Comparison of ENCODE assay signal across 21 cellular contexts in genomic region chr7:12821746-12822145, GRCh38.
DNase-seq lines count a peak whose midpoint lies in the region; ATAC-seq, FAIRE-seq and TF ChIP-seq lines count a peak whose summit lies in the region.
"Had no signal": no experiment of that assay in that cellular context is flagged by ENCODE, and none has a peak within 500 bp of the region (broad histone marks: within the 10 kb centered on the region; RNA-seq: fewer than 3 reads in every experiment).

No MANE protein-coding gene starts in this region.

- H3K9ac ChIP-seq in HepG2 (ENCODE audit: insufficient read depth, low read depth, low read length) (no peak overlapping the region), H1 (replicated peaks in 1 of 4; ENCODE audit: extremely low read depth in 1 of 4, low read depth in 3 of 4, low read length in 3 of 4) (no peak overlapping the region), mammary epithelial cell (ENCODE audit: insufficient read depth, low read length) (no peak overlapping the region)
- H3K9ac ChIP-seq: BLaER1 had no signal

- H4K20me1 ChIP-seq in HepG2 (ENCODE audit: insufficient read depth, low read length) (no peaks in the 10 kb centered on the region), H1 (replicated peaks in 1 of 2; ENCODE audit: control insufficient read depth in 1 of 2, insufficient read depth in 2 of 2, low read length in 2 of 2) (no peaks in the 10 kb centered on the region), mammary epithelial cell (ENCODE audit: insufficient read depth, low read length) (no peaks in the 10 kb centered on the region)
- H4K20me1 ChIP-seq: BLaER1 had no signal

- TF ChIP-seq EP300 in HepG2 (IDR thresholded peaks at IDR 0.05; ENCODE audit: low read depth in 2 of 2, low read length in 2 of 2), result no peak
- TF ChIP-seq EP300 in HepG2 (CRISPR knock-in tag; IDR thresholded peaks at IDR 0.05; ENCODE audit: borderline replicate concordance), result no peak
- TF ChIP-seq EP300 in H1 (IDR thresholded peaks at IDR 0.05; ENCODE audit: borderline replicate concordance in 1 of 2, low read depth in 2 of 2, low read length in 2 of 2), result no peak

- TF ChIP-seq RAD21 in HepG2 (CRISPR knock-in tag; IDR thresholded peaks at IDR 0.05) (no peak), H1 (IDR thresholded peaks at IDR 0.05 in 1 of 2, conservative IDR thresholded peaks at IDR 0.05 in 1 of 2; ENCODE audit: low read depth in 2 of 2, low read length in 2 of 2) (no peak)

- H3K27ac Mint-ChIP-seq in activated CD8-positive, alpha-beta T cell treated with anti-CD3 and anti-CD28 coated beads for 36 hours, result no peak overlapping the region
- H3K27ac Mint-ChIP-seq: CD14-positive monocyte; CD4-positive, alpha-beta memory T cell had no signal

- H3K18ac ChIP-seq in H1 (ENCODE audit: extremely low read depth, low read length), result no peak overlapping the region

- peaks cover 6% of the 10 kb centered on the region for H3K27me3 Mint-ChIP-seq in activated CD8-positive, alpha-beta T cell treated with anti-CD3 and anti-CD28 coated beads for 36 hours

- H3K79me2 ChIP-seq in HepG2 (ENCODE audit: insufficient read depth, low read length) (no peaks in the 10 kb centered on the region), H1 (ENCODE audit: control insufficient read depth in 1 of 2, insufficient read depth in 2 of 2, low read length in 2 of 2) (no peaks in the 10 kb centered on the region), mammary epithelial cell (ENCODE audit: insufficient read depth, low read length) (no peaks in the 10 kb centered on the region)

- H2BK120ac ChIP-seq in H1 (replicated peaks; ENCODE audit: low read depth, low read length), result peak overlapping the region; percentile 13

- no peak overlapping the region for H3K14ac ChIP-seq in H1 (ENCODE audit: insufficient read length)

- no peak overlapping the region for H3K56ac ChIP-seq in H1 (replicated peaks; ENCODE audit: insufficient read length, low read depth, low read length)

- no peaks in the 10 kb centered on the region for H3K4me1 Mint-ChIP-seq in activated CD8-positive, alpha-beta T cell treated with anti-CD3 and anti-CD28 coated beads for 36 hours (ENCODE audit: low read depth)
- H3K4me1 Mint-ChIP-seq: CD14-positive monocyte; CD4-positive, alpha-beta memory T cell had no signal

- in situ Hi-C loops in HepG2 (cut with HindIII; ENCODE audit: extremely low pct_ligation_motif_present, low pct_unique_long_range_greater_than_20kb) (no loop called here), mammary epithelial cell (cut with MboI; ENCODE audit: low sequenced_read_pairs in 2 of 2) (no loop called here)

- BruUV-seq in HepG2 (replicated peaks; lab: Mats Ljungman, UMichigan), result no TSS peak
- BruUV-seq in mammary epithelial cell (replicated peaks; lab: Mats Ljungman, UMichigan), result no TSS peak

- ATAC-seq in HepG2 (peak; percentile 76), right lobe of liver (no peak)
- no peak for ATAC-seq in activated CD8-positive, alpha-beta T cell treated with anti-CD3 and anti-CD28 coated beads for 36 hours
- ATAC-seq: A549, GM12878 had no signal

- H3K27me3 ChIP-seq in HepG2 (ENCODE audit: control insufficient read depth in 1 of 2, insufficient read depth in 2 of 2, low read length in 2 of 2) (no peaks in the 10 kb centered on the region), right lobe of liver (no peaks in the 10 kb centered on the region), H1 (replicated peaks in 1 of 4; ENCODE audit: control insufficient read depth in 3 of 4, extremely low read depth in 1 of 4, insufficient read depth in 3 of 4, low read length in 3 of 4) (no peaks in the 10 kb centered on the region), mammary epithelial cell (ENCODE audit: insufficient read depth, low read length) (no peaks in the 10 kb centered on the region)
- H3K27me3 ChIP-seq: BLaER1 had no signal

- peak overlapping the region; percentile 60 for H4K5ac ChIP-seq in H1 (ENCODE audit: insufficient read length, low read depth, low read length)

- H3K4me3 Mint-ChIP-seq in activated CD8-positive, alpha-beta T cell treated with anti-CD3 and anti-CD28 coated beads for 36 hours, result no peak overlapping the region
- H3K4me3 Mint-ChIP-seq: CD14-positive monocyte; CD4-positive, alpha-beta memory T cell had no signal

- no peak overlapping the region for H3K27ac ChIP-seq in HepG2 (ENCODE audit: extremely low read length, insufficient read depth, low read length)
- H3K27ac ChIP-seq in right lobe of liver, result no peak overlapping the region
- no peak overlapping the region for H3K27ac ChIP-seq in H1 (ENCODE audit: low read depth, low read length)
- no peak overlapping the region for H3K27ac ChIP-seq in mammary epithelial cell (ENCODE audit: insufficient read depth, low read depth, low read length)
- H3K27ac ChIP-seq in RWPE1, result no peak overlapping the region
- H3K27ac ChIP-seq: 22Rv1, A549, BLaER1, HL-60 had no signal

- H3K4me3 ChIP-seq in HepG2 (replicated peaks in 1 of 3; ENCODE audit: insufficient read depth in 1 of 3, low read depth in 2 of 3, low read length in 3 of 3) (no peak overlapping the region), right lobe of liver (no peak overlapping the region), H1 (ENCODE audit: extremely low read depth in 1 of 4, insufficient read depth in 2 of 4, low read depth in 3 of 4, low read length in 4 of 4) (no peak overlapping the region), mammary epithelial cell (replicated peaks in 1 of 3; ENCODE audit: insufficient read depth in 1 of 3, low read depth in 2 of 3, low read length in 3 of 3) (no peak overlapping the region)
- H3K4me3 ChIP-seq: A549, BLaER1, GM12878 had no signal

- H2BK5ac ChIP-seq in H1 (ENCODE audit: low read depth, low read length), result no peak overlapping the region

- DNase-seq in HepG2 (ENCODE audit: low spot score) (peak; percentile 44), right lobe of liver (no peak), H1 (ENCODE audit: low read depth in 1 of 2, low spot score in 2 of 2) (no peak), medulla oblongata (ENCODE audit: extremely low spot score) (peak; percentile 30), mammary epithelial cell (no peak), RWPE1 (ENCODE audit: low spot score) (no peak), occipital lobe (lab: John Stamatoyannopoulos, UW) (no peak)
- no peak for DNase-seq in activated CD8-positive, alpha-beta T cell treated with anti-CD3 and anti-CD28 coated beads for 36 hours
- DNase-seq: AML-193; CD4-positive, alpha-beta memory T cell; DMS153; DND-41; EL; HCEC 1CT; IMR-90 had no signal

- TF ChIP-seq POLR2A in HepG2 (IDR thresholded peaks at IDR 0.05; ENCODE audit: insufficient read depth in 1 of 2, low read depth in 2 of 2, low read length in 2 of 2) (no peak), right lobe of liver (IDR thresholded peaks at IDR 0.05) (no peak), H1 (IDR thresholded peaks at IDR 0.05; ENCODE audit: control extremely low read depth in 1 of 2, low read depth in 2 of 2, low read length in 2 of 2) (no peak)

- peak overlapping the region; percentile 4 for H3K23ac ChIP-seq in H1 (ENCODE audit: insufficient read length)

- TF ChIP-seq CTCF in HepG2 (CRISPR knock-in tag; IDR thresholded peaks at IDR 0.05), result no peak
- no peak for TF ChIP-seq CTCF in right lobe of liver (IDR thresholded peaks at IDR 0.05)
- TF ChIP-seq CTCF in H1 (IDR thresholded peaks at IDR 0.05; ENCODE audit: control extremely low read depth in 1 of 3, insufficient read depth in 1 of 3, low read depth in 1 of 3, low read length in 3 of 3), result no peak
- no peak for TF ChIP-seq CTCF in activated CD8-positive, alpha-beta T cell treated with anti-CD3 and anti-CD28 coated beads for 36 hours (IDR thresholded peaks at IDR 0.05)
- TF ChIP-seq CTCF in mammary epithelial cell (conservative IDR thresholded peaks at IDR 0.05 in 1 of 2, IDR thresholded peaks at IDR 0.05 in 1 of 2; ENCODE audit: extremely low read depth in 1 of 2, insufficient read depth in 1 of 2, low read depth in 1 of 2, low read length in 2 of 2), result no peak
- TF ChIP-seq CTCF in RWPE1 (conservative IDR thresholded peaks at IDR 0.05; ENCODE audit: low read depth), result no peak

- peak; percentile 44 for FAIRE-seq in HepG2 (lab: Jason Lieb, UNC)
- FAIRE-seq in H1 (lab: Jason Lieb, UNC), result no peak
- FAIRE-seq: A549, GM12878 had no signal

- H2BK12ac ChIP-seq in H1 (ENCODE audit: low read depth, low read length), result no peak overlapping the region

- WGBS in HepG2 (ENCODE audit: low lambda C conversion rate), result 0% methylated on average over 2 of the region's 2 CpGs
- WGBS in right lobe of liver (ENCODE audit: insufficient coverage, low coverage, low lambda C conversion rate, missing lambda C conversion rate), result 40% methylated on average over 2 of the region's 2 CpGs
- WGBS in H1 (ENCODE audit: extremely low coverage in 1 of 2, insufficient coverage in 1 of 2, insufficient read length in 1 of 2, insufficient replicate concordance in 2 of 2, low coverage in 1 of 2, low lambda C conversion rate in 2 of 2, missing lambda C conversion rate in 1 of 2), 2 experiments, result 78% methylated on average over 2 of the region's 2 CpGs; no CpG with 5 or more reads in 1 of the 2 experiments
- 64% methylated on average over 2 of the region's 2 CpGs for WGBS in mammary epithelial cell (ENCODE audit: low coverage, missing lambda C conversion rate)

- no peak overlapping the region for H4K91ac ChIP-seq in H1 (replicated peaks; ENCODE audit: insufficient read length, low read length)

- CTCF ChIA-PET in HepG2 (lab: Yijun Ruan, JAX; ENCODE audit: low intra/inter-chr PET ratio, low total read pairs), result no interaction called here
- CTCF ChIA-PET in H1 (lab: Charles Lee; ENCODE audit: partially characterized antibody), result no interaction called here
- CTCF ChIA-PET in activated CD8-positive, alpha-beta T cell treated with anti-CD3 and anti-CD28 coated beads for 36 hours (lab: Charles Lee), result no interaction called here
- CTCF ChIA-PET in mammary epithelial cell (lab: Charles Lee; ENCODE audit: low non-redundant PET), result no interaction called here
- CTCF ChIA-PET in RWPE1 (lab: Yijun Ruan, JAX), result no interaction called here

- POLR2A ChIA-PET in HepG2 (lab: Yijun Ruan, JAX), result no interaction called here
- POLR2A ChIA-PET in H1 (lab: Charles Lee; ENCODE audit: partially characterized antibody), result no interaction called here
- POLR2A ChIA-PET in activated CD8-positive, alpha-beta T cell treated with anti-CD3 and anti-CD28 coated beads for 36 hours (lab: Charles Lee), result no interaction called here
- POLR2A ChIA-PET in RWPE1 (lab: Yijun Ruan, JAX; ENCODE audit: low non-redundant PET), result no interaction called here

- H3K36me3 ChIP-seq in HepG2 (replicated peaks in 1 of 2; ENCODE audit: control insufficient read depth in 1 of 2, insufficient read depth in 2 of 2, low read length in 2 of 2) (no peaks in the 10 kb centered on the region), right lobe of liver (no peaks in the 10 kb centered on the region), H1 (ENCODE audit: control insufficient read depth in 2 of 4, insufficient read depth in 4 of 4, low read length in 3 of 4) (no peaks in the 10 kb centered on the region), mammary epithelial cell (ENCODE audit: insufficient read depth, low read length) (no peaks in the 10 kb centered on the region)
- H3K36me3 ChIP-seq: BLaER1 had no signal

- H2BK20ac ChIP-seq in H1 (ENCODE audit: low read length), result no peak overlapping the region

- H3K4ac ChIP-seq in H1 (replicated peaks; ENCODE audit: insufficient read length, low read depth, low read length), result no peak overlapping the region

- H3K23me2 ChIP-seq in H1 (ENCODE audit: low read depth, low read length), result no peaks in the 10 kb centered on the region

- H2BK15ac ChIP-seq in H1 (ENCODE audit: low read length), result no peak overlapping the region

- no peak overlapping the region for H3K4me2 ChIP-seq in HepG2 (ENCODE audit: low read depth, low read length)
- no peak overlapping the region for H3K4me2 ChIP-seq in H1 (ENCODE audit: insufficient read depth in 1 of 2, low read depth in 2 of 2, low read length in 2 of 2)
- no peak overlapping the region for H3K4me2 ChIP-seq in mammary epithelial cell (ENCODE audit: insufficient read depth, low read depth, low read length)
- H3K4me2 ChIP-seq: A549, BLaER1 had no signal

- H3K4me1 ChIP-seq in HepG2 (ENCODE audit: insufficient read depth, low read length) (peaks cover 9% of the 10 kb centered on the region), right lobe of liver (no peaks in the 10 kb centered on the region), H1 (replicated peaks in 1 of 4; ENCODE audit: control insufficient read depth in 3 of 4, insufficient read depth in 4 of 4, low read length in 3 of 4) (peaks cover 0 to 15% (median 3%) of the 10 kb centered on the region in 4 experiments; a peak in 3 of 7 replicates), mammary epithelial cell (ENCODE audit: insufficient read depth, low read length) (no peaks in the 10 kb centered on the region)
- H3K4me1 ChIP-seq: A549, BLaER1 had no signal

- H3K9me3 ChIP-seq in HepG2 (ENCODE audit: low read length) (no peaks in the 10 kb centered on the region), right lobe of liver (no peaks in the 10 kb centered on the region), H1 (ENCODE audit: insufficient read depth in 2 of 2, low read depth in 1 of 2, low read length in 1 of 2) (no peaks in the 10 kb centered on the region), mammary epithelial cell (replicated peaks; ENCODE audit: insufficient read depth, low read length) (no peaks in the 10 kb centered on the region)
- H3K9me3 ChIP-seq: A549, BLaER1 had no signal

- no peak overlapping the region for H4K8ac ChIP-seq in H1 (ENCODE audit: extremely low read depth, insufficient read depth, low read length)

- no peak overlapping the region for H2AK5ac ChIP-seq in H1 (ENCODE audit: low read depth, low read length)

- H3K36me3 Mint-ChIP-seq in activated CD8-positive, alpha-beta T cell treated with anti-CD3 and anti-CD28 coated beads for 36 hours (ENCODE audit: low read depth), result no peaks in the 10 kb centered on the region
- H3K36me3 Mint-ChIP-seq: CD14-positive monocyte; CD4-positive, alpha-beta memory T cell had no signal

- intact Hi-C loops in HepG2 (cut with micrococcal nuclease; ENCODE audit: unreplicated experiment) (loop anchor here (5.0 kb wide), 1 partner anchor 184 kb away; no protein-coding TSS in a partner anchor), right lobe of liver (cut with DNase I) (no loop called here), mammary epithelial cell (cut with micrococcal nuclease) (no loop called here)
- intact Hi-C loops in activated CD8-positive, alpha-beta T cell treated with anti-CD3 and anti-CD28 coated beads for 36 hours (cut with micrococcal nuclease), result no loop called here

- H3K9me3 Mint-ChIP-seq in activated CD8-positive, alpha-beta T cell treated with anti-CD3 and anti-CD28 coated beads for 36 hours, result no peaks in the 10 kb centered on the region

- no peaks in the 10 kb centered on the region for H3K79me1 ChIP-seq in H1 (ENCODE audit: low read depth, low read length)

- dilution Hi-C loops in mammary epithelial cell (cut with HindIII; ENCODE audit: low sequenced_read_pairs), result no loop called here

- H2AFZ ChIP-seq in HepG2 (ENCODE audit: low read length) (no peak overlapping the region), H1 (ENCODE audit: low read length) (no peak overlapping the region), mammary epithelial cell (ENCODE audit: low read depth, low read length) (no peak overlapping the region)

Comparison
In these comparisons a context has a peak if more than half of its experiments do, and no peak if none do; other contexts are left out.
1. DNase-seq: peak in HepG2 (single experiment) and medulla oblongata (single experiment); none in right lobe of liver (0 of 3), H1 (0 of 2), activated CD8-positive, alpha-beta T cell treated with anti-CD3 and anti-CD28 coated beads for 36 hours (single experiment), mammary epithelial cell (single experiment), RWPE1 (single experiment) and occipital lobe (single experiment).